14 cellular contexts compared by ENCODE assay signal in the genomic region with DNA sequence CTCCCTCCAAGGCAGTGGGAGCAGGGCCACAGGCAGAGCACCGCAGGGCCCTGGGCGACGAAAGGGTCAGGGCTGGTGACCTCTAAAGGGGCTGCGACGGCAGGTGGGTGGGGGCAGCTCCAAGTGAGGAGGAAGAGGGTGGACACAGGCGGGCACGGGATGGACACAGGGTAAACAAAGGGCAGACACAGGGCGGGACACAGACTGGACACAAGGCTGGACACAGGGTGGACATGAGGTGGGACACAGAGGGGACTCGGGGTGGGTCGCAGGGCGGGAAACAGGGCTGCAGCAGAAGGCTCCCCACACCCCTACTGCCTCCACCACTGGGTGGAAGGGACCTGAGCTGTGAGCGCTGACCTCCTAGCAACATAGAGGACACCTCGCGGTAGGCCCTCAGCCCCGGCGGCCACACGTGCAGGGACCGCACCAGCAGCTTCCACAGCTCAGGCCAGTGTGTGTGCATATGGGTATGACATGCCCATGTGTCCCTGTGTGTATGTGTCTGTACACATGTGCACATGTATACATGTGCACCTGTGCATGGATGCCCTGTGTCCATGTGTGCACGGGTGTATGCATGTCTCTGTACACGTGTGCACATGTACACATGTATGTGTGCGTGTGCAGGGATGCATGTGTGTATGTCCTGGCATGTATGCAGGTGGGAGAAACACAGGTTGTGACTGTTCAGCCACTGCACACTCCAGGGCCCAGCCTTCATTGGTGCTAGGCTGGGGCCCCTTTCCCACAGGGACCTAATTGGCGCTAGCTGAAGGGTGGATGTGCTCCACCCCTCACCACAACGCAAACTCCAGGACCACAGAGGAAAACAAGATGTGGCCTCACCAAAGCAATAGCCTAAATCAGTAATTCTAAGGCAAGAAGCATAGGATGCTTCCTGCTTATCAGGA. TPM values are rescaled to one million over a fixed set of nuclear protein-coding genes. Genes with fewer than 3 reads are reported as not detected.
DNase-seq lines count a peak whose midpoint lies in the region; ATAC-seq and TF ChIP-seq lines count a peak whose summit lies in the region.
"Had no signal": no experiment of that assay in that cellular context is flagged by ENCODE, and none has a peak within 500 bp of the region (broad histone marks: within the 10 kb centered on the region; RNA-seq: fewer than 3 reads in every experiment).

No MANE protein-coding gene starts in this region.

- peak overlapping the region; percentile 26 for H3K4me3 Mint-ChIP-seq in CD8-positive, alpha-beta T cell

- no peak for TF ChIP-seq CTCF in CD8-positive, alpha-beta T cell (IDR thresholded peaks at IDR 0.05)
- TF ChIP-seq CTCF in Panc1 (IDR thresholded peaks at IDR 0.05) (no peak), colonic mucosa (IDR thresholded peaks at IDR 0.05) (no peak), osteoblast (IDR thresholded peaks at IDR 0.05; ENCODE audit: extremely low read depth, low read depth, low read length) (no peak)

- peaks cover 10% of the 10 kb centered on the region for H4K20me1 ChIP-seq in osteoblast (ENCODE audit: insufficient read depth, low read length)

- H3K36me3 ChIP-seq in CD8-positive, alpha-beta T cell (ENCODE audit: insufficient read depth, low read length) = no peaks in the 10 kb centered on the region
- no peaks in the 10 kb centered on the region for H3K36me3 ChIP-seq in Panc1 (ENCODE audit: control insufficient read depth, insufficient read depth, low read length)
- no peaks in the 10 kb centered on the region for H3K36me3 ChIP-seq in colonic mucosa
- no peaks in the 10 kb centered on the region for H3K36me3 ChIP-seq in osteoblast (ENCODE audit: insufficient read depth, low read length)

- no peaks in the 10 kb centered on the region for H3K27me3 Mint-ChIP-seq in CD8-positive, alpha-beta T cell (ENCODE audit: low read depth)

- BruUV-seq in Panc1 (replicated peaks; lab: Mats Ljungman, UMichigan) = no TSS peak

- H3K9ac ChIP-seq in colonic mucosa (ENCODE audit: low read depth in 2 of 2, low read length in 2 of 2) = peak overlapping the region in 1 of 2 donors; percentile 3

- peaks cover 20% of the 10 kb centered on the region for H3K36me3 Mint-ChIP-seq in CD8-positive, alpha-beta T cell

- H3K4me2 ChIP-seq in osteoblast (ENCODE audit: insufficient read depth, low read length) = peak overlapping the region; percentile 80

- H3K27me3 ChIP-seq in CD8-positive, alpha-beta T cell (ENCODE audit: insufficient read depth, low read length) = no peaks in the 10 kb centered on the region
- H3K27me3 ChIP-seq in Panc1 (ENCODE audit: control insufficient read depth, insufficient read depth, low read length) = no peaks in the 10 kb centered on the region
- no peaks in the 10 kb centered on the region for H3K27me3 ChIP-seq in colonic mucosa
- H3K27me3 ChIP-seq in osteoblast (ENCODE audit: insufficient read depth, low read length) = no peaks in the 10 kb centered on the region

- in situ Hi-C loops in Panc1 (cut with HindIII; ENCODE audit: low pct_unique_long_range_greater_than_20kb, low sequenced_read_pairs) = no loop called here

- no peaks in the 10 kb centered on the region for H3K9me3 Mint-ChIP-seq in CD8-positive, alpha-beta T cell

- H3K27ac ChIP-seq in CD8-positive, alpha-beta T cell (ENCODE audit: low read depth, low read length) = no peak overlapping the region
- H3K27ac ChIP-seq in Panc1 (ENCODE audit: low read length) (peak overlapping the region; percentile 71), colonic mucosa (peak overlapping the region; percentile 69), osteoblast (ENCODE audit: low read depth, low read length) (peak overlapping the region; percentile 92)

- peaks cover 33% of the 10 kb centered on the region for H3K4me1 Mint-ChIP-seq in CD8-positive, alpha-beta T cell (ENCODE audit: low read depth)

- no peak for ATAC-seq in CD8-positive, alpha-beta T cell
- ATAC-seq in Panc1 (no peak), HG02759 (IDR thresholded peaks at IDR 0.05; ENCODE audit: unreplicated experiment) (no peak), GM21515 (IDR thresholded peaks at IDR 0.05; ENCODE audit: unreplicated experiment) (no peak)
- ATAC-seq: stimulated activated naive CD8-positive, alpha-beta T cell treated with anti-CD3 and anti-CD28 coated beads, Interleukin-15, Interleukin-2, amounts not matched to agents 100 U/mL and 50 U/mL, for 24 hours had no signal

- DNase-seq in CD8-positive, alpha-beta T cell = no peak
- no peak for DNase-seq in Panc1 (ENCODE audit: low read depth, low spot score)
- DNase-seq in colonic mucosa = no peak
- DNase-seq in osteoblast (ENCODE audit: insufficient read length, low spot score, missing footprints) = peak; percentile 74
- no peak for DNase-seq in H4 (ENCODE audit: low spot score)
- DNase-seq: activated CD8-positive, alpha-beta memory T cell treated with anti-CD3 and anti-CD28 coated beads for 24 hours; effector CD8-positive, alpha-beta T cell; GDM1; NCI-H1092; NCI-H446; stimulated activated CD4-positive, alpha-beta T cell treated with anti-CD3 and anti-CD28 coated beads, Interleukin-4, amount 100 ng/mL, for 4 hours; stimulated activated naive CD8-positive, alpha-beta T cell treated with anti-CD3 and anti-CD28 coated beads, Interleukin-15, Interleukin-2, amounts not matched to agents 100 U/mL and 50 U/mL, for 24 hours had no signal

- H2AFZ ChIP-seq in osteoblast (ENCODE audit: low read length) = peak overlapping the region; percentile 90

- H3K9me3 ChIP-seq in CD8-positive, alpha-beta T cell (ENCODE audit: low read length) = no peaks in the 10 kb centered on the region
- H3K9me3 ChIP-seq in Panc1 (ENCODE audit: control insufficient read depth, insufficient read depth, low read depth, low read length) (peaks cover 3% of the 10 kb centered on the region; the same call in 1 of the 2 replicates), colonic mucosa (no peaks in the 10 kb centered on the region), osteoblast (ENCODE audit: low read depth, low read length) (peaks cover 7% of the 10 kb centered on the region)

- no peak overlapping the region for H3K4me3 ChIP-seq in CD8-positive, alpha-beta T cell (ENCODE audit: low read depth, low read length)
- H3K4me3 ChIP-seq in Panc1 (ENCODE audit: low read depth in 2 of 2, low read length in 2 of 2) (no peak overlapping the region), colonic mucosa (peak overlapping the region; percentile 33), osteoblast (ENCODE audit: insufficient read depth, low read length) (peak overlapping the region; percentile 73)

- H3K27ac Mint-ChIP-seq in CD8-positive, alpha-beta T cell = peak overlapping the region; percentile 32

- CTCF ChIA-PET in CD8-positive, alpha-beta T cell (lab: Charles Lee) = interaction anchor here (2.0 kb wide), 1 partner anchor 94 kb away, joined by 5 read pairs; no protein-coding TSS in a partner anchor
- CTCF ChIA-PET in Panc1 (lab: Charles Lee) = no interaction called here

- H3K4me1 ChIP-seq in CD8-positive, alpha-beta T cell (ENCODE audit: insufficient read depth, low read length) = peaks cover 10% of the 10 kb centered on the region
- H3K4me1 ChIP-seq in Panc1 (ENCODE audit: control insufficient read depth, insufficient read depth, low read length) (peaks cover 21% of the 10 kb centered on the region), colonic mucosa (peaks cover 5% of the 10 kb centered on the region), osteoblast (ENCODE audit: insufficient read depth, low read length) (peaks cover 13% of the 10 kb centered on the region)

- intact Hi-C loops in CD8-positive, alpha-beta T cell (cut with DNase I, micrococcal nuclease) = no loop called here
- intact Hi-C loops in Panc1 (cut with micrococcal nuclease; ENCODE audit: unreplicated experiment) = no loop called here
- intact Hi-C loops in colonic mucosa (cut with DNase I) = no loop called here

- POLR2A ChIA-PET in CD8-positive, alpha-beta T cell (lab: Charles Lee) = interaction anchor here (1.1 kb wide), 1 partner anchor 17 kb away, joined by 4 read pairs; no protein-coding TSS in a partner anchor
- POLR2A ChIA-PET in Panc1 (lab: Charles Lee) = no interaction called here

- peaks cover 29% of the 10 kb centered on the region for H3K79me2 ChIP-seq in osteoblast (ENCODE audit: insufficient read depth, low read length)

RNA-seq across cellular contexts. Expression of a gene that starts 7.6 kb away (rescaled TPM):
- total RNA-seq in CD8-positive, alpha-beta T cell = 10 to 100 TPM; 18.2 to 20.1 TPM
- total RNA-seq in Panc1 (2021; ENCODE audit: unreplicated experiment) (24.3 TPM), colonic mucosa (10 to 100 TPM in 1 of 2 donors, 1 to 10 TPM in 1; 8.4 to 12.8 TPM), osteoblast (25.3 and 35.8 TPM in 2 replicates)
- polyA plus RNA-seq in Panc1 (2012; ENCODE audit: insufficient read length) = 47.8 TPM
- total RNA-seq in H4 (2014; rRNA removed; shearing (Covaris generic)) = 31.1 and 39.9 TPM in 2 replicates

RNA-seq across cellular contexts. Expression of a gene that starts 18.4 kb away (rescaled TPM):
- total RNA-seq in CD8-positive, alpha-beta T cell = 1 to 10 TPM; 1.1 to 1.4 TPM
- total RNA-seq in Panc1 (2021; ENCODE audit: unreplicated experiment) (1.8 TPM), colonic mucosa (under 1 TPM; 0.20 to 0.61 TPM), osteoblast (under 0.01 TPM in 1 of 2 replicates, not detected in the other)
- 4.5 TPM for polyA plus RNA-seq in Panc1 (2012; ENCODE audit: insufficient read length)
- 0.12 and 0.35 TPM in 2 replicates for total RNA-seq in H4 (2014; rRNA removed; shearing (Covaris generic))

Comparison
In these comparisons a context has a peak if more than half of its experiments do, and no peak if none do; other contexts are left out.
1. H3K4me3 ChIP-seq: peak in colonic mucosa (single experiment) and osteoblast (single experiment); none in CD8-positive, alpha-beta T cell (single experiment) and Panc1 (0 of 2).